8 cellular contexts compared by ENCODE assay signal in genomic region chr4:83010111-83010521, GRCh38. TPM values are rescaled to one million over a fixed set of nuclear protein-coding genes. Genes with fewer than 3 reads are reported as not detected.
DNase-seq lines count a peak whose midpoint lies in the region; TF ChIP-seq lines count a peak whose summit lies in the region.

No MANE protein-coding gene starts in this region.

- H3K4me3 Mint-ChIP-seq in T-helper 1 cell treated with Interleukin-12 subunit alpha and Interleukin-12 subunit beta and Interleukin-4 antibody, amounts not matched to agents 30 μg/mL and 1 μg/mL, for 36 hours = peak overlapping the region; percentile 94

- H3K23ac ChIP-seq in neuronal stem cell (ENCODE audit: low read depth, low read length, poor library complexity) = no peak overlapping the region

- no peak overlapping the region for H4K91ac ChIP-seq in neuronal stem cell (ENCODE audit: low read depth, low read length, poor library complexity)

- peak overlapping the region; percentile 60 for H3K4me2 ChIP-seq in neuronal stem cell (ENCODE audit: insufficient read depth, low read length, poor library complexity, severe bottlenecking)

- H3K36me3 Mint-ChIP-seq in T-helper 1 cell treated with Interleukin-12 subunit alpha and Interleukin-12 subunit beta and Interleukin-4 antibody, amounts not matched to agents 30 μg/mL and 1 μg/mL, for 36 hours (ENCODE audit: low read depth) = peaks cover 4% of the 10 kb centered on the region

- H4K8ac ChIP-seq in neuronal stem cell (ENCODE audit: low read depth, low read length) = no peak overlapping the region

- peaks cover 42% of the 10 kb centered on the region for H3K4me1 Mint-ChIP-seq in T-helper 1 cell treated with Interleukin-12 subunit alpha and Interleukin-12 subunit beta and Interleukin-4 antibody, amounts not matched to agents 30 μg/mL and 1 μg/mL, for 36 hours (ENCODE audit: low read depth)

- DNase-seq in ACHN (peak; percentile 48), GM13976 (ENCODE audit: low spot score) (peak; percentile 33), epithelial cell of proximal tubule (ENCODE audit: low read depth) (no peak), neuronal stem cell (ENCODE audit: low spot score) (no peak), D341Med (ENCODE audit: low spot score) (no peak), H4 (ENCODE audit: low spot score) (no peak)
- no peak for DNase-seq in stimulated activated CD4-positive, alpha-beta T cell treated with anti-CD3 and anti-CD28 coated beads, Interleukin-1b, Interleukin-23, amount 100 ng/mL, for 48 hours

- H2BK5ac ChIP-seq in neuronal stem cell (ENCODE audit: low read length) = no peak overlapping the region

- no peak overlapping the region for H3K27ac ChIP-seq in neuronal stem cell (replicated peaks; ENCODE audit: low read length)

- in situ Hi-C loops in ACHN (cut with HindIII; ENCODE audit: low pct_ligation_motif_present, low pct_unique_long_range_greater_than_20kb, low sequenced_read_pairs) (no loop called here), GM13976 (cut with MboI; ENCODE audit: low sequenced_read_pairs, unreplicated experiment) (loop anchor here (25.0 kb wide), 1 partner anchor 548 kb away; no protein-coding TSS in a partner anchor)

- peak overlapping the region; percentile 96 for H2AFZ ChIP-seq in neuronal stem cell (ENCODE audit: low read length)

- no peaks in the 10 kb centered on the region for H3K9me3 Mint-ChIP-seq in T-helper 1 cell treated with Interleukin-12 subunit alpha and Interleukin-12 subunit beta and Interleukin-4 antibody, amounts not matched to agents 30 μg/mL and 1 μg/mL, for 36 hours

- peak overlapping the region; percentile 64 for H2BK15ac ChIP-seq in neuronal stem cell (ENCODE audit: low read length)

- H3K36me3 ChIP-seq in neuronal stem cell (replicated peaks in 1 of 2; ENCODE audit: control insufficient read depth in 2 of 2, insufficient read depth in 2 of 2, low read length in 2 of 2) = peaks cover 0 to 2% of the 10 kb centered on the region in 2 donors

- H3K27me3 ChIP-seq in neuronal stem cell (ENCODE audit: control insufficient read depth in 3 of 3, insufficient read depth in 3 of 3, low read depth in 1 of 3, low read length in 3 of 3) = no peaks in the 10 kb centered on the region

- H3K14ac ChIP-seq in neuronal stem cell (ENCODE audit: low read length) = no peak overlapping the region

- H3K4me3 ChIP-seq in epithelial cell of proximal tubule (ENCODE audit: low read depth, low read length) (peak overlapping the region; percentile 95), neuronal stem cell (ENCODE audit: low read length in 2 of 2) (peak overlapping the region; percentile 92 to 93)

- no peak overlapping the region for H2AK5ac ChIP-seq in neuronal stem cell (ENCODE audit: low read depth, low read length)

- no peak overlapping the region for H3K4ac ChIP-seq in neuronal stem cell (ENCODE audit: low read length)

- H3K27me3 Mint-ChIP-seq in T-helper 1 cell treated with Interleukin-12 subunit alpha and Interleukin-12 subunit beta and Interleukin-4 antibody, amounts not matched to agents 30 μg/mL and 1 μg/mL, for 36 hours (ENCODE audit: low read depth) = no peaks in the 10 kb centered on the region

- peak overlapping the region; percentile 80 for H3K9ac ChIP-seq in neuronal stem cell (ENCODE audit: low read depth, low read length, poor library complexity)

- H3K9me3 ChIP-seq in neuronal stem cell (replicated peaks in 1 of 2; ENCODE audit: control insufficient read depth in 2 of 2, insufficient read depth in 1 of 2, low read depth in 1 of 2, low read length in 2 of 2) = no peaks in the 10 kb centered on the region

- H3K4me1 ChIP-seq in neuronal stem cell (ENCODE audit: control insufficient read depth in 2 of 2, insufficient read depth in 1 of 2, low read depth in 1 of 2, low read length in 2 of 2) = peaks cover 2 to 8% of the 10 kb centered on the region in 2 donors

- H3K79me1 ChIP-seq in neuronal stem cell (ENCODE audit: low read depth, low read length) = no peaks in the 10 kb centered on the region

- no CpG with 5 or more reads among the region's 14 CpGs for WGBS in neuronal stem cell (ENCODE audit: extremely low coverage in 2 of 2, insufficient read length in 2 of 2, insufficient replicate concordance in 1 of 2), 2 donors

- peak overlapping the region; percentile 89 for H3K18ac ChIP-seq in neuronal stem cell (ENCODE audit: low read length)

- TF ChIP-seq CTCF in GM13976 (IDR thresholded peaks at IDR 0.05; ENCODE audit: borderline replicate concordance, control extremely low read depth, extremely low read depth, insufficient read depth, missing control alignments) (no peak), epithelial cell of proximal tubule (conservative IDR thresholded peaks at IDR 0.05; ENCODE audit: low read depth, low read length) (no peak)

- H2BK120ac ChIP-seq in neuronal stem cell (ENCODE audit: low read depth, low read length) = no peak overlapping the region

- H3K27ac Mint-ChIP-seq in T-helper 1 cell treated with Interleukin-12 subunit alpha and Interleukin-12 subunit beta and Interleukin-4 antibody, amounts not matched to agents 30 μg/mL and 1 μg/mL, for 36 hours = peak overlapping the region; percentile 96

- H2BK12ac ChIP-seq in neuronal stem cell (ENCODE audit: low read length) = no peak overlapping the region

RNA-seq across cellular contexts. Expression of gene LIN54, which starts 0.5 kb away (rescaled TPM):
- total RNA-seq in epithelial cell of proximal tubule = 8.4 and 14.7 TPM in 2 replicates
- polyA plus RNA-seq in neuronal stem cell (2013, experiment 1 of 2) = 9.3 TPM
- 9.6 TPM for polyA plus RNA-seq in neuronal stem cell (2013, experiment 2 of 2)
- total RNA-seq in H4 (2014; rRNA removed; shearing (Covaris generic)) = 13.9 and 15.4 TPM in 2 replicates

RNA-seq across cellular contexts. Expression of gene COPS4, which starts 24.9 kb away (rescaled TPM):
- 27.0 and 68.5 TPM in 2 replicates for total RNA-seq in epithelial cell of proximal tubule
- 47.5 TPM for polyA plus RNA-seq in neuronal stem cell (2013, experiment 1 of 2)
- 46.9 TPM for polyA plus RNA-seq in neuronal stem cell (2013, experiment 2 of 2)
- 99.9 and 103 TPM in 2 replicates for total RNA-seq in H4 (2014; rRNA removed; shearing (Covaris generic))

Comparison
In these comparisons a context has a peak if more than half of its experiments do, and no peak if none do; other contexts are left out.
1. DNase-seq: peak in ACHN (single experiment) and GM13976 (single experiment); none in epithelial cell of proximal tubule (single experiment), neuronal stem cell (single experiment), stimulated activated CD4-positive, alpha-beta T cell treated with anti-CD3 and anti-CD28 coated beads, Interleukin-1b, Interleukin-23, amount 100 ng/mL, for 48 hours (single experiment), D341Med (single experiment) and H4 (single experiment).